In the genomic region with DNA sequence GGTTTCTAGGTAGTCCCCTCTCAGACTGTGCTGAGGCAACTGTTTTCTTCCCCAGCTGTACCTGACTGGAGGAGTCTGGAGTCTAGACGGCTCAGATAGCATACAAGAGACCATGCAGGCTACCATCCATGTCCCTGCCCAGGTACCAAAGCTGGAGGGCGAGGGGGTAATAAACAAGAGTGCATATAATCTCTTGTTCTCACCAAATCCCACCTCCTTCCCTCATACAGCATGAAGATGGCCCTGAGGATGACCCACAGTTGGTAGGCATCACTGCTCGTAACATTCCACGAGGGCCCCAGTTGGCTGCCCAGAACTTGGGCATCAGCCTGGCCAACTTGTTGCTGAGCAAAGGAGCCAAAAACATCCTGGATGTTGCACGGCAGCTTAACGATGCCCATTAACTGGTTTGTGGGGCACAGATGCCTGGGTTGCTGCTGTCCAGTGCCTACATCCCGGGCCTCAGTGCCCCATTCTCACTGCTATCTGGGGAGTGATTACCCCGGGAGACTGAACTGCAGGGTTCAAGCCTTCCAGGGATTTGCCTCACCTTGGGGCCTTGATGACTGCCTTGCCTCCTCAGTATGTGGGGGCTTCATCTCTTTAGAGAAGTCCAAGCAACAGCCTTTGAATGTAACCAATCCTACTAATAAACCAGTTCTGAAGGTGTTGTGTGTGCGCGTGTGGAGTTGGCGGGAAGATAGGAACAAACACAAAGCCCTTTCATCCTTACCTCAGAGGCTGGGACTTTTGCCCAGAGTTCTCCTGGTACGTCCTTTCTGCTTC, we compare ENCODE assay signal across 7 cellular contexts. TPM values are rescaled to one million over a fixed set of nuclear protein-coding genes. Genes with fewer than 3 reads are reported as not detected.
A peak's percentile ranks its signal among the peaks of the same experiment; 100 is the strongest.
DNase-seq lines count a peak whose midpoint lies in the region; ATAC-seq and TF ChIP-seq lines count a peak whose summit lies in the region.

No MANE protein-coding gene starts in this region.

- H3K9me3 Mint-ChIP-seq in progenitor cell of endocrine pancreas (ENCODE audit: low read depth) = no peaks in the 10 kb centered on the region

- ATAC-seq in HG02798 (IDR thresholded peaks at IDR 0.05; ENCODE audit: poor library complexity, unreplicated experiment) = no peak

- H3K36me3 Mint-ChIP-seq in progenitor cell of endocrine pancreas (ENCODE audit: insufficient read depth) = peaks cover 19% of the 10 kb centered on the region

- peak overlapping the region; percentile 90 for H3K4me3 Mint-ChIP-seq in progenitor cell of endocrine pancreas (ENCODE audit: low read depth)

- peak overlapping the region in 57 of 59 donors; percentile 35 to 97 (median 93) for H3K27ac ChIP-seq in dorsolateral prefrontal cortex

- peak overlapping the region; percentile 93 for H3K27ac Mint-ChIP-seq in progenitor cell of endocrine pancreas

- H3K4me3 ChIP-seq in GM12865 (ENCODE audit: low read depth, low read length) = peak overlapping the region; percentile 61
- peak overlapping the region in 57 of 59 donors; percentile 72 to 99 (median 89) for H3K4me3 ChIP-seq in dorsolateral prefrontal cortex

- H3K4me1 Mint-ChIP-seq in progenitor cell of endocrine pancreas (ENCODE audit: low read depth) = peaks cover 14% of the 10 kb centered on the region

- no peaks in the 10 kb centered on the region for H3K27me3 ChIP-seq in dorsolateral prefrontal cortex

- H3K27me3 Mint-ChIP-seq in progenitor cell of endocrine pancreas = no peaks in the 10 kb centered on the region

- TF ChIP-seq CTCF in GM12865 (IDR thresholded peaks at IDR 0.05; ENCODE audit: insufficient read depth, low read depth, low read length, missing control alignments) (no peak), dorsolateral prefrontal cortex (IDR thresholded peaks at IDR 0.05 in 54 of 56, conservative IDR thresholded peaks at IDR 0.05 in 2 of 56; ENCODE audit: low read depth in 1 of 56, partially characterized antibody in 56 of 56) (no peak), progenitor cell of endocrine pancreas (IDR thresholded peaks at IDR 0.05; ENCODE audit: unreplicated experiment) (no peak)

- in situ Hi-C loops in KBM-7 (cut with MboI; ENCODE audit: low pct_unique_long_range_greater_than_20kb, low sequenced_read_pairs) (no loop called here), G401 (cut with HindIII; ENCODE audit: low sequenced_read_pairs) (no loop called here)

- DNase-seq in GM12865 (ENCODE audit: low read depth) (no peak), NCI-H69 (lab: John Stamatoyannopoulos, UW) (peak; percentile 37), dorsolateral prefrontal cortex (no peak), progenitor cell of endocrine pancreas (ENCODE audit: low spot score, unreplicated experiment) (no peak), KBM-7 (no peak), G401 (ENCODE audit: low spot score) (no peak)

- intact Hi-C loops in dorsolateral prefrontal cortex (cut with DNase I) = loop anchor here in 1 of 2 donors (2.0 kb wide), 1 partner anchor 26 kb away; a partner anchor contains a TSS

RNA-seq across cellular contexts. Expression of a gene that starts 8.4 kb away (rescaled TPM):
- 10 to 100 TPM in 95 of 120 experiments, 1 to 10 TPM in 25; 6.8 to 18.6 (median 12.6) TPM for total RNA-seq in dorsolateral prefrontal cortex
- 39.0 and 39.8 TPM in 2 replicates for total RNA-seq in progenitor cell of endocrine pancreas
- 63.6 and 87.0 TPM in 2 replicates for total RNA-seq in G401 (2014; rRNA removed; shearing (Covaris generic))

RNA-seq across cellular contexts. Expression of a gene that starts 8.6 kb away (rescaled TPM):
- total RNA-seq in dorsolateral prefrontal cortex (10 to 100 TPM; 18.3 to 47.3 (median 30.8) TPM), progenitor cell of endocrine pancreas (53.4 and 60.8 TPM in 2 replicates)
- total RNA-seq in G401 (2014; rRNA removed; shearing (Covaris generic)) = 4.0 and 4.7 TPM in 2 replicates

RNA-seq across cellular contexts. Expression of a gene that starts 14.1 kb away (rescaled TPM):
- total RNA-seq in dorsolateral prefrontal cortex (10 to 100 TPM; 26.6 to 76.4 (median 50.5) TPM), progenitor cell of endocrine pancreas (7.2 and 7.3 TPM in 2 replicates)
- 4.6 and 5.8 TPM in 2 replicates for total RNA-seq in G401 (2014; rRNA removed; shearing (Covaris generic))

RNA-seq across cellular contexts. Expression of a gene that starts 25.5 kb away (rescaled TPM):
- 10 to 100 TPM; 33.3 to 65.7 (median 50.5) TPM for total RNA-seq in dorsolateral prefrontal cortex
- 36.3 and 37.2 TPM in 2 replicates for total RNA-seq in progenitor cell of endocrine pancreas
- total RNA-seq in G401 (2014; rRNA removed; shearing (Covaris generic)) = 19.9 and 21.0 TPM in 2 replicates

RNA-seq across cellular contexts. Expression of a gene that starts 28.3 kb away (rescaled TPM):
- 10 to 100 TPM; 29.8 to 70.5 (median 47.9) TPM for total RNA-seq in dorsolateral prefrontal cortex
- total RNA-seq in progenitor cell of endocrine pancreas = 48.7 and 52.2 TPM in 2 replicates
- 18.5 and 22.4 TPM in 2 replicates for total RNA-seq in G401 (2014; rRNA removed; shearing (Covaris generic))
